Comparison of ENCODE assay signal across 16 cellular contexts in the genomic region with DNA sequence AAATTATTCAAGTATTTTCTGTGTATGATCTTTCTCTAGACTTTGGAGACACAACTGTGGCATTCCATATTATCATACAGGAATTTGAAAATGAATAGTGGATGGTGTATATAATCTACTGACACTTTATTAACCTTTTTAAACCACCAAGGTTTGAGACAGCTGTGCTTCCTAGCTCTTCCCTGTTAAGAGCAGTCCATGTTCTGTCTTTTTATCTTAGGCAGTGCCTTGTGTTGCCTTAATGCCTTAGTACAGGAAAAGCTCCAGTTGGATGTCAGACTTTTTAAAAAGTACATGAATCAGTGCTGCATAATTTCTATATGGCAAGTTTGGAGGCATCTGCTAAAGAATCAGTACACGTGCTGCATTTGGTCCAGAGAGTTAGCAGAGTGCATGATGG. TPM values are rescaled to one million over a fixed set of nuclear protein-coding genes. Genes with fewer than 3 reads are reported as not detected.
DNase-seq lines count a peak whose midpoint lies in the region; ATAC-seq, FAIRE-seq and TF ChIP-seq lines count a peak whose summit lies in the region.
"Had no signal": no experiment of that assay in that cellular context is flagged by ENCODE, and none has a peak within 500 bp of the region (broad histone marks: within the 10 kb centered on the region; RNA-seq: fewer than 3 reads in every experiment).

No MANE protein-coding gene starts in this region.

- H4K91ac ChIP-seq in IMR-90 (ENCODE audit: insufficient read depth, low read depth, low read length) = peak overlapping the region; percentile 41; the same call in 1 of the 2 replicates

- DNase-seq in left ventricle myocardium inferior = no peak
- no peak for DNase-seq in left cardiac atrium
- no peak for DNase-seq in IMR-90
- no peak for DNase-seq in hepatocyte (ENCODE audit: low spot score)
- no peak for DNase-seq in frontal cortex (ENCODE audit: low spot score in 2 of 2)
- no peak for DNase-seq in stimulated activated naive CD8-positive, alpha-beta T cell treated with anti-CD3 and anti-CD28 coated beads, Interleukin-15, Interleukin-2, amounts not matched to agents 100 U/mL and 50 U/mL, for 24 hours
- DNase-seq: AML-193; CD8-positive, alpha-beta memory T cell; DMS53; GF-D8; GM23248 had no signal

- H3K4me2 ChIP-seq in IMR-90 (ENCODE audit: low read depth, low read length) (peak overlapping the region; percentile 34; the same call in 1 of the 2 replicates), hepatocyte (no peak overlapping the region)
- H3K4me2 ChIP-seq: BLaER1 had no signal

- H2AFZ ChIP-seq in IMR-90 (replicated peaks; ENCODE audit: low read length, poor library complexity) (no peak overlapping the region), hepatocyte (no peak overlapping the region)
- H2AFZ ChIP-seq: GM23248 had no signal

- H3K27ac ChIP-seq in left ventricle myocardium inferior (replicated peaks) (peak overlapping the region; percentile 75), IMR-90 (ENCODE audit: insufficient read depth, low read length) (peak overlapping the region; percentile 80), hepatocyte (peak overlapping the region; percentile 48)
- H3K27ac ChIP-seq: BLaER1, GM23248 had no signal

- H2AK9ac ChIP-seq in IMR-90 (replicated peaks; ENCODE audit: low read depth, low read length, poor library complexity) = no peak overlapping the region

- CTCF ChIA-PET in IMR-90 (lab: Yijun Ruan, JAX) = no interaction called here

- peak overlapping the region; percentile 59; the same call in 1 of the 2 replicates for H3K23ac ChIP-seq in IMR-90 (ENCODE audit: low read depth, low read length)

- intact Hi-C loops in left ventricle myocardium inferior (cut with micrococcal nuclease) (no loop called here), left cardiac atrium (cut with DNase I) (no loop called here), IMR-90 (cut with micrococcal nuclease) (no loop called here)

- TF ChIP-seq RAD21 in IMR-90 (IDR thresholded peaks at IDR 0.05; ENCODE audit: low read length) = no peak

- H3K27me3 ChIP-seq in left ventricle myocardium inferior (ENCODE audit: low read depth) (no peaks in the 10 kb centered on the region), IMR-90 (ENCODE audit: control insufficient read depth, insufficient read depth, low read length) (peaks cover 3% of the 10 kb centered on the region; the same call in 1 of the 2 replicates), hepatocyte (no peaks in the 10 kb centered on the region)

- H3K4me3 ChIP-seq in left ventricle myocardium inferior (no peak overlapping the region), IMR-90 (ENCODE audit: insufficient read depth, low read depth, low read length) (no peak overlapping the region), hepatocyte (no peak overlapping the region)
- H3K4me3 ChIP-seq: BLaER1, GM23248 had no signal

- H3K4me1 ChIP-seq in left ventricle myocardium inferior = peaks cover 7% of the 10 kb centered on the region
- peaks cover 5% of the 10 kb centered on the region for H3K4me1 ChIP-seq in IMR-90 (ENCODE audit: control insufficient read depth, insufficient read depth, low read length)
- peaks cover 5% of the 10 kb centered on the region for H3K4me1 ChIP-seq in hepatocyte (ENCODE audit: insufficient read depth)
- H3K4me1 ChIP-seq: BLaER1 had no signal

- H3K56ac ChIP-seq in IMR-90 (ENCODE audit: extremely low read depth, insufficient read depth, low read length) = no peak overlapping the region

- H2BK120ac ChIP-seq in IMR-90 (ENCODE audit: low read depth, low read length) = peak overlapping the region; percentile 64

- H2AK5ac ChIP-seq in IMR-90 (ENCODE audit: low read depth, low read length) = 0 out of 2 replicates have a peak overlapping the region, but pooled peaks have one; percentile 39

- no peaks in the 10 kb centered on the region; a peak in 1 of 4 replicates for H3K79me1 ChIP-seq in IMR-90 (ENCODE audit: low read depth in 1 of 2, low read length in 2 of 2)

- H4K8ac ChIP-seq in IMR-90 (ENCODE audit: low read depth in 2 of 2, low read length in 2 of 2) = peak overlapping the region; percentile 8 to 21; a peak in 1 of 4 replicates

- H2BK5ac ChIP-seq in IMR-90 (ENCODE audit: low read depth, low read length, poor library complexity, severe bottlenecking) = peak overlapping the region; percentile 88

- dilution Hi-C loops in IMR-90 (cut with HindIII; ENCODE audit: low sequenced_read_pairs, unreplicated experiment) = no loop called here

- TF ChIP-seq POLR2A in IMR-90 (IDR thresholded peaks at IDR 0.05; ENCODE audit: low read depth, low read length) = no peak

- H2BK20ac ChIP-seq in IMR-90 (ENCODE audit: low read depth, low read length) = peak overlapping the region; percentile 49

- no peaks in the 10 kb centered on the region for H4K20me1 ChIP-seq in IMR-90 (ENCODE audit: insufficient read depth, low read length)
- H4K20me1 ChIP-seq in hepatocyte (ENCODE audit: insufficient read depth, poor library complexity, severe bottlenecking) = no peaks in the 10 kb centered on the region
- H4K20me1 ChIP-seq: BLaER1 had no signal

- peak overlapping the region; percentile 63; the same call in 1 of the 2 replicates for H4K5ac ChIP-seq in IMR-90 (ENCODE audit: low read depth, low read length)

- H3K9me1 ChIP-seq in IMR-90 (ENCODE audit: insufficient read depth, low read length) = no peaks in the 10 kb centered on the region; the same call in none of the 2 replicates

- BruUV-seq in IMR-90 (replicated peaks; lab: Mats Ljungman, UMichigan) = no TSS peak

- no peaks in the 10 kb centered on the region for H3K9me3 ChIP-seq in left ventricle myocardium inferior (replicated peaks)
- no peaks in the 10 kb centered on the region for H3K9me3 ChIP-seq in IMR-90 (ENCODE audit: control insufficient read depth, insufficient read depth, low read length)
- H3K9me3 ChIP-seq in hepatocyte (ENCODE audit: low read depth) = no peaks in the 10 kb centered on the region
- H3K9me3 ChIP-seq: BLaER1 had no signal

- 0 out of 2 replicates have a peak overlapping the region, but pooled peaks have one; percentile 29 for H3K4ac ChIP-seq in IMR-90 (ENCODE audit: low read depth, low read length)

- H3K9ac ChIP-seq in IMR-90 (ENCODE audit: low read depth, low read length) = no peak overlapping the region; the same call in 1 of the 2 replicates
- H3K9ac ChIP-seq: BLaER1, GM23248 had no signal

- no peak for TF ChIP-seq CTCF in left ventricle myocardium inferior (IDR thresholded peaks at IDR 0.05; ENCODE audit: borderline replicate concordance)
- no peak for TF ChIP-seq CTCF in IMR-90 (conservative IDR thresholded peaks at IDR 0.05; ENCODE audit: low read depth, low read length)
- no peak for TF ChIP-seq CTCF in hepatocyte (IDR thresholded peaks at IDR 0.05; ENCODE audit: poor library complexity)

- no peaks in the 10 kb centered on the region for H3K9me2 ChIP-seq in hepatocyte (replicated peaks; ENCODE audit: insufficient read depth)

- H3K18ac ChIP-seq in IMR-90 (ENCODE audit: low read depth, low read length) = peak overlapping the region; percentile 20; the same call in 1 of the 2 replicates

- H3K36me3 ChIP-seq in left ventricle myocardium inferior (peaks cover 33% of the 10 kb centered on the region), IMR-90 (ENCODE audit: control insufficient read depth, insufficient read depth, low read length) (peaks cover 14% of the 10 kb centered on the region), hepatocyte (replicated peaks; ENCODE audit: insufficient read depth, low read depth) (no peaks in the 10 kb centered on the region)

- POLR2A ChIA-PET in IMR-90 (lab: Charles Lee; ENCODE audit: unreplicated experiment) = no interaction called here

- no peak overlapping the region for H2BK15ac ChIP-seq in IMR-90 (ENCODE audit: low read depth, low read length)

- no CpG with 5 or more reads among the region's 1 CpG for WGBS in IMR-90 (ENCODE audit: extremely low coverage in 2 of 2, insufficient read length in 1 of 2), 2 experiments
- 43% methylated on average over 1 of the region's 1 CpG for WGBS in hepatocyte (ENCODE audit: low lambda C conversion rate, missing lambda C conversion rate)

- 0 out of 2 replicates have a peak overlapping the region, but pooled peaks have one; percentile 68 for H3K14ac ChIP-seq in IMR-90 (replicated peaks; ENCODE audit: low read depth, low read length)

- in situ Hi-C loops in IMR-90 (cut with MboI; ENCODE audit: low sequenced_read_pairs) = no loop called here

- FAIRE-seq in frontal cortex (lab: Jason Lieb, UNC) = no peak
- FAIRE-seq: H54, HTR-8/SVneo had no signal

- no peaks in the 10 kb centered on the region for H3K79me2 ChIP-seq in hepatocyte

- no peak for ATAC-seq in left cardiac atrium
- peak; percentile 38 for ATAC-seq in IMR-90 (ENCODE audit: low read depth)
- no peak for ATAC-seq in GM18858 (IDR thresholded peaks at IDR 0.05; ENCODE audit: unreplicated experiment)
- no peak for ATAC-seq in stimulated activated naive CD8-positive, alpha-beta T cell treated with anti-CD3 and anti-CD28 coated beads, Interleukin-15, Interleukin-2, amounts not matched to agents 100 U/mL and 50 U/mL, for 24 hours
- ATAC-seq: HCT116 had no signal

TF ChIP-seq in IMR-90, 13 proteins besides CTCF, POLR2A, EP300 and RAD21 (continues in another document):
- TF ChIP-seq MXI1 (IDR thresholded peaks at IDR 0.05; ENCODE audit: borderline replicate concordance, low read depth, low read length) = no peak
- no peak for TF ChIP-seq BHLHE40 (IDR thresholded peaks at IDR 0.05; ENCODE audit: low read depth, low read length)
- TF ChIP-seq MAZ (IDR thresholded peaks at IDR 0.05; ENCODE audit: borderline replicate concordance, low read depth, low read length) = no peak
- no peak for TF ChIP-seq FOS (IDR thresholded peaks at IDR 0.05; ENCODE audit: low read depth, low read length)
- TF ChIP-seq, protein P1, sequence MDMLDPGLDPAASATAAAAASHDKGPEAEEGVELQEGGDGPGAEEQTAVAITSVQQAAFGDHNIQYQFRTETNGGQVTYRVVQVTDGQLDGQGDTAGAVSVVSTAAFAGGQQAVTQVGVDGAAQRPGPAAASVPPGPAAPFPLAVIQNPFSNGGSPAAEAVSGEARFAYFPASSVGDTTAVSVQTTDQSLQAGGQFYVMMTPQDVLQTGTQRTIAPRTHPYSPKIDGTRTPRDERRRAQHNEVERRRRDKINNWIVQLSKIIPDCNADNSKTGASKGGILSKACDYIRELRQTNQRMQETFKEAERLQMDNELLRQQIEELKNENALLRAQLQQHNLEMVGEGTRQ (IDR thresholded peaks at IDR 0.05; ENCODE audit: low read depth, low read length) = no peak

RNA-seq across cellular contexts. Expression of gene OCRL, which starts 45.1 kb away (rescaled TPM):
- total RNA-seq in left ventricle myocardium inferior (10.2 TPM), left cardiac atrium (10 to 100 TPM; 12.7 to 17.3 TPM), IMR-90 (2012; rRNA removed) (18.9 and 20.6 TPM in 2 replicates), hepatocyte (18.4 and 21.6 TPM in 2 replicates), frontal cortex (38.7 TPM)
- polyA plus RNA-seq in IMR-90 (2012; rRNA removed) (16.3 and 19.4 TPM in 2 replicates), hepatocyte (10.5 and 11.2 TPM in 2 replicates)
- 5.4 and 5.6 TPM in 2 replicates for polyA plus RNA-seq in IMR-90 (2012; cell fraction: cytosol; rRNA removed)
- polyA plus RNA-seq in IMR-90 (2012; cell fraction: nucleus; rRNA removed; ENCODE audit: low replicate concordance) = 5.1 and 26.5 TPM in 2 replicates
